In the genomic region with DNA sequence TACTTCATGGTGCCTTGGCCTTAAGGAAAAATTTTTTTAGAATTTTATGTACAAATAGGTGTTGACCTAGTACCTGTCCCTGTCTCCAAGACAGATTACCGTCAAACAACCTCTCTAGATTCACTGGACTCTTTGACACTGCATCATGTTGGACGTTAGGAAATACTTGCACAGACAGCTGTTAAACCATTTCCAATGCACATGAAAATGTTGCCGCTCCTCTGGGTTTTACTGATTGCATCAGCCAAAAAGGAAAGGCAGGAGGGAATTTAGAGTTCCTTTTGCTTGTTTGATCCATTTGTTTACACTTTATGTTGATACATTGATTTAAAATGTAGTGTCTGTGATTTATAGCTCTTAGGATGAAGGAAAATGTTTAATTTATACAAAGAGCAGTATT, we compare ENCODE assay signal across 8 cellular contexts.
"Had no signal": no experiment of that assay in that cellular context is flagged by ENCODE, and none has a peak within 500 bp of the region (broad histone marks: within the 10 kb centered on the region; RNA-seq: fewer than 3 reads in every experiment).

No MANE protein-coding gene starts in this region.

- DNase-seq: GDM1, GF-D8 had no signal

- H3K4me3 ChIP-seq: GM12878 had no signal

- FAIRE-seq: G401.6, GM12878, GM12891, GM12892, GM18507, GM19239 had no signal

- ATAC-seq: GM12878 had no signal
